Comparison of ENCODE assay signal across 9 cellular contexts in genomic region chr16:15879255-15879804, GRCh38. TPM values are rescaled to one million over a fixed set of nuclear protein-coding genes. Genes with fewer than 3 reads are reported as not detected.
DNase-seq lines count a peak whose midpoint lies in the region; ATAC-seq, FAIRE-seq and TF ChIP-seq lines count a peak whose summit lies in the region.
"Had no signal": no experiment of that assay in that cellular context is flagged by ENCODE, and none has a peak within 500 bp of the region (broad histone marks: within the 10 kb centered on the region; RNA-seq: fewer than 3 reads in every experiment).

No MANE protein-coding gene starts in this region.

- peaks cover 3% of the 10 kb centered on the region for H3K36me3 ChIP-seq in bronchial epithelial cell (ENCODE audit: control insufficient read depth, insufficient read depth, low read length)

- peaks cover 46% of the 10 kb centered on the region for H3K4me1 Mint-ChIP-seq in osteocyte (ENCODE audit: unreplicated experiment)
- H3K4me1 Mint-ChIP-seq in stimulated activated naive B cell treated with anti-CD40 and anti-IgM and Interleukin-4, amounts not matched to agents 10 μg/mL and 1 μg/mL and 100 μg/mL, for 72 hours = peaks cover 7 to 11% of the 10 kb centered on the region in 2 donors

- no peak for FAIRE-seq in bronchial epithelial cell (lab: Jason Lieb, UNC)

- ATAC-seq in stimulated activated naive B cell treated with anti-CD40 and anti-IgM and Interleukin-4, amounts not matched to agents 10 μg/mL and 1 μg/mL and 100 μg/mL, for 72 hours (replicated peaks) = no peak

- no peaks in the 10 kb centered on the region for H3K9me3 Mint-ChIP-seq in osteocyte (ENCODE audit: unreplicated experiment)
- no peaks in the 10 kb centered on the region for H3K9me3 Mint-ChIP-seq in stimulated activated naive B cell treated with anti-CD40 and anti-IgM and Interleukin-4, amounts not matched to agents 10 μg/mL and 1 μg/mL and 100 μg/mL, for 72 hours

- no peaks in the 10 kb centered on the region for H3K27me3 Mint-ChIP-seq in osteocyte (ENCODE audit: unreplicated experiment)
- H3K27me3 Mint-ChIP-seq in stimulated activated naive B cell treated with anti-CD40 and anti-IgM and Interleukin-4, amounts not matched to agents 10 μg/mL and 1 μg/mL and 100 μg/mL, for 72 hours = no peaks in the 10 kb centered on the region

- H3K27ac Mint-ChIP-seq in osteocyte (ENCODE audit: unreplicated experiment) = peak overlapping the region; percentile 92
- H3K27ac Mint-ChIP-seq in stimulated activated naive B cell treated with anti-CD40 and anti-IgM and Interleukin-4, amounts not matched to agents 10 μg/mL and 1 μg/mL and 100 μg/mL, for 72 hours = no peak overlapping the region

- DNase-seq in DMS53 (lab: John Stamatoyannopoulos, UW) (peak; percentile 61), NCI-H2029 (lab: John Stamatoyannopoulos, UW) (peak; percentile 16), bronchial epithelial cell (ENCODE audit: low read depth) (peak; percentile 96), osteocyte (ENCODE audit: extremely low spot score, unreplicated experiment) (no peak), NCI-H446 (lab: John Stamatoyannopoulos, UW) (no peak), DMS153 treated with DMSO at 0.1 percent for 48 hours (lab: John Stamatoyannopoulos, UW; ENCODE audit: unreplicated experiment) (no peak)
- no peak for DNase-seq in stimulated activated CD4-positive, alpha-beta T cell treated with anti-CD3 and anti-CD28 coated beads, Interleukin-15, amount 100 ng/mL, for 24 hours
- DNase-seq in stimulated activated naive B cell treated with anti-CD40 and anti-IgM and Interleukin-4, amounts not matched to agents 10 μg/mL and 1 μg/mL and 100 μg/mL, for 72 hours = no peak

- no peaks in the 10 kb centered on the region for H3K27me3 ChIP-seq in bronchial epithelial cell (ENCODE audit: control insufficient read depth, insufficient read depth, low read length)

- H3K4me3 ChIP-seq in bronchial epithelial cell (ENCODE audit: low read depth, low read length) = no peak overlapping the region

- TF ChIP-seq CTCF in bronchial epithelial cell (IDR thresholded peaks at IDR 0.05; ENCODE audit: insufficient read depth, low read length, severe bottlenecking) (no peak), osteocyte (IDR thresholded peaks at IDR 0.05) (no peak)

- H3K4me3 Mint-ChIP-seq in osteocyte (ENCODE audit: unreplicated experiment) = no peak overlapping the region
- no peak overlapping the region for H3K4me3 Mint-ChIP-seq in stimulated activated naive B cell treated with anti-CD40 and anti-IgM and Interleukin-4, amounts not matched to agents 10 μg/mL and 1 μg/mL and 100 μg/mL, for 72 hours

- peaks cover 26% of the 10 kb centered on the region for H3K36me3 Mint-ChIP-seq in osteocyte (ENCODE audit: unreplicated experiment)
- H3K36me3 Mint-ChIP-seq in stimulated activated naive B cell treated with anti-CD40 and anti-IgM and Interleukin-4, amounts not matched to agents 10 μg/mL and 1 μg/mL and 100 μg/mL, for 72 hours = peaks cover 22 to 30% of the 10 kb centered on the region in 2 donors

RNA-seq across cellular contexts. Expression of gene CEP20, which starts 9.1 kb away (rescaled TPM):
- total RNA-seq in bronchial epithelial cell (46.6 and 56.7 TPM in 2 replicates), osteocyte (24.3 and 31.2 TPM in 2 replicates)

RNA-seq across cellular contexts. Expression of gene MYH11, which starts 22.5 kb away (rescaled TPM):
- total RNA-seq in bronchial epithelial cell (under 0.01 TPM in 1 of 2 replicates, not detected in the other), osteocyte (1.9 and 2.0 TPM in 2 replicates)
- total RNA-seq: pulmonary artery endothelial cell had no signal

Comparison
In these comparisons a context has a peak if more than half of its experiments do, and no peak if none do; other contexts are left out.
1. DNase-seq: peak in DMS53 (single experiment), NCI-H2029 (single experiment) and bronchial epithelial cell (single experiment); none in osteocyte (single experiment), NCI-H446 (0 of 2), stimulated activated CD4-positive, alpha-beta T cell treated with anti-CD3 and anti-CD28 coated beads, Interleukin-15, amount 100 ng/mL, for 24 hours (single experiment), stimulated activated naive B cell treated with anti-CD40 and anti-IgM and Interleukin-4, amounts not matched to agents 10 μg/mL and 1 μg/mL and 100 μg/mL, for 72 hours (single experiment) and DMS153 treated with DMSO at 0.1 percent for 48 hours (single experiment).